8 cellular contexts compared by ENCODE assay signal in genomic region chr1:153535664-153536585, GRCh38. TPM values are rescaled to one million over a fixed set of nuclear protein-coding genes. Genes with fewer than 3 reads are reported as not detected.
A peak's percentile ranks its signal among the peaks of the same experiment; 100 is the strongest.
DNase-seq lines count a peak whose midpoint lies in the region; ATAC-seq and TF ChIP-seq lines count a peak whose summit lies in the region.

TSS of gene S100A6 (minus strand) at chr1:153535991. CDS start at chr1:153535339, 652 bp downstream.

- DNase-seq in D341Med (ENCODE audit: low spot score) (peak; percentile 30), HPDE6-E6E7 (ENCODE audit: extremely low spot score) (peak; percentile 70), SK-MEL-5 (ENCODE audit: low read depth, low spot score) (peak; percentile 60), fibroblast of villous mesenchyme (ENCODE audit: low read depth) (peak; percentile 90), NCI-H187 treated with DMSO at 0.1 percent for 48 hours (lab: John Stamatoyannopoulos, UW) (no peak)
- peak; percentile 84 for DNase-seq in activated naive CD4-positive, alpha-beta T cell treated with Interleukin-2 at 50 U/mL for 16 hours
- DNase-seq in stimulated activated naive CD8-positive, alpha-beta T cell treated with anti-CD3 and anti-CD28 coated beads, Interleukin-15, Interleukin-2, amounts not matched to agents 100 U/mL and 50 U/mL, for 24 hours = peak; percentile 85

- no peak within 1 kb of the TSS for H2AFZ ChIP-seq in neural cell (ENCODE audit: low read depth, low read length)

- no peak for TF ChIP-seq EP300 in neural cell (conservative IDR thresholded peaks at IDR 0.05; ENCODE audit: poor library complexity, severe bottlenecking)

- peak within 1 kb of the TSS; percentile 86 for H3K4me3 ChIP-seq in fibroblast of villous mesenchyme (ENCODE audit: low read depth, low read length)
- H3K4me3 ChIP-seq in neural cell (ENCODE audit: low read length) = peak within 1 kb of the TSS; percentile 48

- H3K9ac ChIP-seq in neural cell (ENCODE audit: low read length) = no peak within 1 kb of the TSS

- H4K20me1 ChIP-seq in neural cell (ENCODE audit: insufficient read depth) = no peaks in the 10 kb centered on the region

- H3K27ac ChIP-seq in neural cell (ENCODE audit: low read length) = no peak within 1 kb of the TSS

- ATAC-seq in stimulated activated naive CD8-positive, alpha-beta T cell treated with anti-CD3 and anti-CD28 coated beads, Interleukin-15, Interleukin-2, amounts not matched to agents 100 U/mL and 50 U/mL, for 24 hours = peak; percentile 77

- H3F3A ChIP-seq in neural cell (ENCODE audit: insufficient read depth, low read length, poor library complexity, severe bottlenecking) = no peaks in the 10 kb centered on the region

- in situ Hi-C loops in SK-MEL-5 (cut with HindIII; ENCODE audit: low pct_unique_long_range_greater_than_20kb, low sequenced_read_pairs) = no loop called here

- peaks cover 5% of the 10 kb centered on the region for H3K27me3 ChIP-seq in neural cell (ENCODE audit: insufficient read depth, low read depth, low read length)

- no peaks in the 10 kb centered on the region for H3K36me3 ChIP-seq in neural cell (ENCODE audit: insufficient read depth, low read length)

- H3K79me2 ChIP-seq in neural cell (replicated peaks; ENCODE audit: insufficient read depth, low read length) = no peaks in the 10 kb centered on the region

- no peaks in the 10 kb centered on the region for H3K9me3 ChIP-seq in neural cell (ENCODE audit: low read length)

- no peaks in the 10 kb centered on the region for H3K9me2 ChIP-seq in neural cell (ENCODE audit: insufficient read depth, low read length)

- no peak for TF ChIP-seq CTCF in fibroblast of villous mesenchyme (IDR thresholded peaks at IDR 0.05; ENCODE audit: insufficient read depth, low read depth, low read length)
- no peak for TF ChIP-seq CTCF in neural cell (IDR thresholded peaks at IDR 0.05; ENCODE audit: poor library complexity, severe bottlenecking)

- H3K4me2 ChIP-seq in neural cell (ENCODE audit: low read length) = no peak within 1 kb of the TSS

- no peak for TF ChIP-seq RAD21 in neural cell (conservative IDR thresholded peaks at IDR 0.05)

TF ChIP-seq in neural cell, 6 proteins besides CTCF, POLR2A, EP300 and RAD21:
- TF ChIP-seq EZH2 (IDR thresholded peaks at IDR 0.05; ENCODE audit: borderline replicate concordance, insufficient read depth, low read length, poor library complexity, severe bottlenecking) (no peak), SMC3 (conservative IDR thresholded peaks at IDR 0.05; ENCODE audit: poor library complexity) (no peak), REST (IDR thresholded peaks at IDR 0.05; ENCODE audit: borderline replicate concordance) (no peak), MXI1 (conservative IDR thresholded peaks at IDR 0.05; ENCODE audit: poor library complexity, severe bottlenecking) (no peak), POLR2AphosphoS5 (IDR thresholded peaks at IDR 0.05) (no peak), TAF1 (IDR thresholded peaks at IDR 0.05; ENCODE audit: low read depth) (no peak)

RNA-seq across cellular contexts. Expression of gene S100A6, which starts in this region (rescaled TPM):
- 185 and 198 TPM in 2 replicates for total RNA-seq in SK-MEL-5 (2014; rRNA removed; shearing (Covaris generic))
- polyA plus RNA-seq in SK-MEL-5 (2015; cell fraction: cytosol; rRNA removed) = 226 and 252 TPM in 2 replicates
- 15.0 and 37.2 TPM in 2 replicates for polyA plus RNA-seq in SK-MEL-5 (2015; cell fraction: nucleus; rRNA removed)
- 1,018 and 1,040 TPM in 2 replicates for total RNA-seq in fibroblast of villous mesenchyme
- polyA plus RNA-seq in neural cell = not detected in 2 replicates
- not detected in 2 replicates for polyA minus RNA-seq in neural cell
